In genomic region chr2:21039080-21039556, GRCh38 we compare ENCODE assay signal across 1 cellular context.
TF ChIP-seq lines count a peak whose summit lies in the region.

No MANE protein-coding gene starts in this region.

TF ChIP-seq in HepG2, 621 proteins besides CTCF, POLR2A, EP300 and RAD21:
- TF ChIP-seq ZNF512B (CRISPR knock-in tag; IDR thresholded peaks at IDR 0.05; ENCODE audit: borderline replicate concordance) (0 out of 2 replicates have a peak, but pooled peaks have one; percentile 28), AFF4 (CRISPR knock-in tag; IDR thresholded peaks at IDR 0.05) (peak; percentile 69; the same call in 1 of the 2 replicates), ZNF30 (CRISPR knock-in tag; IDR thresholded peaks at IDR 0.05) (peak; percentile 67; the same call in 1 of the 2 replicates), MEF2D (CRISPR knock-in tag; IDR thresholded peaks at IDR 0.05) (0 out of 2 replicates have a peak, but pooled peaks have one; percentile 50), PAX8 (CRISPR knock-in tag; IDR thresholded peaks at IDR 0.05; ENCODE audit: borderline replicate concordance) (no peak), SNAI1 (CRISPR knock-in tag; IDR thresholded peaks at IDR 0.05; ENCODE audit: borderline replicate concordance) (peak; percentile 69; the same call in 1 of the 2 replicates), ZFP36L2 (CRISPR knock-in tag; IDR thresholded peaks at IDR 0.05) (no peak), CREB1 (IDR thresholded peaks at IDR 0.05) (no peak), CREB1 (CRISPR knock-in tag; IDR thresholded peaks at IDR 0.05) (peak; percentile 44; the same call in 1 of the 2 replicates), GMEB1 (CRISPR knock-in tag; IDR thresholded peaks at IDR 0.05; ENCODE audit: borderline replicate concordance) (0 out of 2 replicates have a peak, but pooled peaks have one; percentile 11), ZNF749 (CRISPR knock-in tag; IDR thresholded peaks at IDR 0.05; ENCODE audit: borderline replicate concordance) (0 out of 2 replicates have a peak, but pooled peaks have one; percentile 9), KLF13 (CRISPR knock-in tag; IDR thresholded peaks at IDR 0.05) (no peak), SUZ12 (IDR thresholded peaks at IDR 0.05; ENCODE audit: low read depth, low read length) (no peak), KLF11 (CRISPR knock-in tag; IDR thresholded peaks at IDR 0.05) (0 out of 2 replicates have a peak, but pooled peaks have one; percentile 6), LCORL (IDR thresholded peaks at IDR 0.05) (no peak), LCORL (CRISPR knock-in tag; IDR thresholded peaks at IDR 0.05) (0 out of 2 replicates have a peak, but pooled peaks have one; percentile 42), ZC3H4 (CRISPR knock-in tag; IDR thresholded peaks at IDR 0.05; ENCODE audit: borderline replicate concordance) (peak; percentile 97; the same call in 1 of the 2 replicates), ZBTB20 (CRISPR knock-in tag; IDR thresholded peaks at IDR 0.05; ENCODE audit: borderline replicate concordance, low read depth) (0 out of 2 replicates have a peak, but pooled peaks have one; percentile 53), RBM22 (optimal IDR thresholded peaks at IDR 0.05; ENCODE audit: low read length) (peak; percentile 46), ZNF615 (CRISPR knock-in tag; IDR thresholded peaks at IDR 0.05; ENCODE audit: borderline replicate concordance) (0 out of 2 replicates have a peak, but pooled peaks have one; percentile 31), ARID2 (CRISPR knock-in tag; IDR thresholded peaks at IDR 0.05; ENCODE audit: borderline replicate concordance) (0 out of 2 replicates have a peak, but pooled peaks have one; percentile 3), HDAC2 (CRISPR knock-in tag; IDR thresholded peaks at IDR 0.05) (no peak), ZNF280D (CRISPR knock-in tag; IDR thresholded peaks at IDR 0.05) (peak; percentile 83; the same call in 1 of the 2 replicates), ZNF740 (CRISPR knock-in tag; IDR thresholded peaks at IDR 0.05) (no peak), ZNF354B (CRISPR knock-in tag; IDR thresholded peaks at IDR 0.05) (peak; percentile 59; the same call in 1 of the 2 replicates), POLR2AphosphoS5 (IDR thresholded peaks at IDR 0.05; ENCODE audit: low read depth, low read length) (peak; percentile 16), PTBP1 (IDR thresholded peaks at IDR 0.05; ENCODE audit: low read depth, low read length, poor library complexity, severe bottlenecking) (no peak), PAF1 (CRISPR knock-in tag; IDR thresholded peaks at IDR 0.05) (peak; percentile 97), MBD4 (IDR thresholded peaks at IDR 0.05; ENCODE audit: borderline replicate concordance, low read length) (peak; percentile 71), POLR2G (IDR thresholded peaks at IDR 0.05; ENCODE audit: low read depth, low read length) (peak; percentile 52), RNF2 (conservative IDR thresholded peaks at IDR 0.05; ENCODE audit: low read depth) (no peak), SIX1 (CRISPR knock-in tag; IDR thresholded peaks at IDR 0.05; ENCODE audit: borderline replicate concordance) (no peak), FUBP1 (CRISPR knock-in tag; IDR thresholded peaks at IDR 0.05; ENCODE audit: borderline replicate concordance) (peak; percentile 35; the same call in 1 of the 2 replicates), SOX13 (IDR thresholded peaks at IDR 0.05) (no peak), SOX13 (CRISPR knock-in tag; conservative IDR thresholded peaks at IDR 0.05 in 1 of 2, IDR thresholded peaks at IDR 0.05 in 1 of 2) (0 out of 4 replicates have a peak, but pooled peaks of 1 of the 2 experiments have one; percentile 14), PHF5A (CRISPR knock-in tag; IDR thresholded peaks at IDR 0.05; ENCODE audit: low read depth, unreplicated experiment) (peak; percentile 33), FOXO4 (CRISPR knock-in tag; conservative IDR thresholded peaks at IDR 0.05) (0 out of 2 replicates have a peak, but pooled peaks have one; percentile 10), KDM6A (CRISPR knock-in tag; IDR thresholded peaks at IDR 0.05; ENCODE audit: low read depth) (no peak), ZNF468 (CRISPR knock-in tag; IDR thresholded peaks at IDR 0.05) (0 out of 2 replicates have a peak, but pooled peaks have one; percentile 7), PAWR (CRISPR knock-in tag; IDR thresholded peaks at IDR 0.05; ENCODE audit: borderline replicate concordance) (no peak), THRA (CRISPR knock-in tag; IDR thresholded peaks at IDR 0.05; ENCODE audit: borderline replicate concordance) (0 out of 2 replicates have a peak, but pooled peaks have one; percentile 5)
